ENCODE assay signal across 30 cellular contexts in the genomic region with DNA sequence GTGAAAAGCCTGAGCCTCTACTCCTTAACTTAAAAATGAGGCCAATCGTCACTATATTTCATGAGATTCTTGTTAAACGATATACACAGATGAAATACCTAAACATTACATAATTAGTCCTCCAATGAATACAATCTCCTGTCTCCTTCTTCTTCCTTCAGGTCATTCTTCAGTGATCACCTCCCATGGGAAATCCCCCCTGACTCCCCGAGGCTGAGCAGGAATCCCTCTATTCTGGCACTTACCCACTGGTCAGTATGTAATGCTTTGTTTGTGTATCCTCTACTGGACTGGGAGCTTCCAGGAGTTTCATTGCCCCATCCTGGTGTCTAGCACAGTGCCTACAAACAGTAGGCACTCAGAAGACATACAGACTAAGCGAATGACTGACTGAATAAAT. TPM values are rescaled to one million over a fixed set of nuclear protein-coding genes. Genes with fewer than 3 reads are reported as not detected.
"Had no signal": no experiment of that assay in that cellular context is flagged by ENCODE, and none has a peak within 500 bp of the region (broad histone marks: within the 10 kb centered on the region; RNA-seq: fewer than 3 reads in every experiment).

No MANE protein-coding gene starts in this region.

- ATAC-seq: left cardiac atrium; left lung; lower lobe of right lung; natural killer cell; psoas muscle; right lobe of liver; stimulated activated memory B cell treated with anti-CD40 and anti-IgM and Interleukin-4, amounts not matched to agents 10 μg/mL and 1 μg/mL and 100 μg/mL, for 72 hours; stimulated activated naive CD8-positive, alpha-beta T cell treated with anti-CD3 and anti-CD28 coated beads, Interleukin-15, amount 100 ng/mL, for 72 hours had no signal

- H3K4me3 Mint-ChIP-seq: immature natural killer cell; mesothelial cell of epicardium; naive B cell; natural killer cell; nephron progenitor cell; neural progenitor cell; stimulated activated memory B cell treated with anti-CD40 and anti-IgM and Interleukin-4, amounts not matched to agents 10 μg/mL and 1 μg/mL and 100 μg/mL, for 72 hours; stimulated activated naive CD8-positive, alpha-beta T cell treated with anti-CD3 and anti-CD28 coated beads, Interleukin-15, amount 100 ng/mL, for 72 hours; type B pancreatic cell had no signal

- H3K27ac Mint-ChIP-seq: immature natural killer cell; mesothelial cell of epicardium; naive B cell; natural killer cell; nephron progenitor cell; neural progenitor cell; stimulated activated memory B cell treated with anti-CD40 and anti-IgM and Interleukin-4, amounts not matched to agents 10 μg/mL and 1 μg/mL and 100 μg/mL, for 72 hours; type B pancreatic cell had no signal

- DNase-seq: hypothalamus; immature natural killer cell; islet precursor cell; left cardiac atrium; left lung; lower lobe of right lung; mesendoderm; naive B cell; natural killer cell; nephron progenitor cell; occipital lobe; psoas muscle; right lobe of liver; stimulated activated CD4-positive, alpha-beta T cell treated with anti-CD3 and anti-CD28 coated beads, Interleukin-1b, Interleukin-23, amount 100 ng/mL, for 48 hours; stimulated activated CD4-positive, alpha-beta T cell treated with anti-CD3 and anti-CD28 coated beads, Interleukin-2, amount 100 ng/mL, for 48 hours; stimulated activated CD4-positive, alpha-beta T cell treated with anti-CD3 and anti-CD28 coated beads, Interleukin-4, amount 100 ng/mL, for 4 hours; stimulated activated CD8-positive, alpha-beta memory T cell treated with anti-CD3 and anti-CD28 coated beads, Interleukin-4, amount 100 ng/mL, for 48 hours; stimulated activated naive CD4-positive, alpha-beta T cell treated with Interleukin-2 at 50 U/mL for 16 hours; stimulated activated naive CD8-positive, alpha-beta T cell treated with anti-CD3 and anti-CD28 coated beads, Interleukin-15, amount 100 ng/mL, for 72 hours; substantia nigra; uterus had no signal

- H3K27ac ChIP-seq: left lung, lower lobe of right lung, neural progenitor cell, neutrophil, parathyroid adenoma, psoas muscle, right atrium auricular region, right lobe of liver, tibial nerve, uterus had no signal

- H3K27me3 Mint-ChIP-seq: naive B cell; stimulated activated memory B cell treated with anti-CD40 and anti-IgM and Interleukin-4, amounts not matched to agents 10 μg/mL and 1 μg/mL and 100 μg/mL, for 72 hours; type B pancreatic cell had no signal

- H3K9me3 Mint-ChIP-seq: immature natural killer cell; nephron progenitor cell; stimulated activated memory B cell treated with anti-CD40 and anti-IgM and Interleukin-4, amounts not matched to agents 10 μg/mL and 1 μg/mL and 100 μg/mL, for 72 hours; stimulated activated naive CD8-positive, alpha-beta T cell treated with anti-CD3 and anti-CD28 coated beads, Interleukin-15, amount 100 ng/mL, for 72 hours; type B pancreatic cell had no signal

- H3K36me3 Mint-ChIP-seq: naive B cell; natural killer cell; neural progenitor cell; stimulated activated memory B cell treated with anti-CD40 and anti-IgM and Interleukin-4, amounts not matched to agents 10 μg/mL and 1 μg/mL and 100 μg/mL, for 72 hours had no signal

- H3K4me1 Mint-ChIP-seq: immature natural killer cell; naive B cell; natural killer cell; nephron progenitor cell; stimulated activated memory B cell treated with anti-CD40 and anti-IgM and Interleukin-4, amounts not matched to agents 10 μg/mL and 1 μg/mL and 100 μg/mL, for 72 hours; stimulated activated naive CD8-positive, alpha-beta T cell treated with anti-CD3 and anti-CD28 coated beads, Interleukin-15, amount 100 ng/mL, for 72 hours had no signal

RNA-seq across cellular contexts. Expression of a gene that starts 52.3 kb away (rescaled TPM):
- total RNA-seq: osteocyte had no signal
